In genomic region chr21:29961291-29962027, GRCh38 we compare ENCODE assay signal across 16 cellular contexts. TPM values are rescaled to one million over a fixed set of nuclear protein-coding genes. Genes with fewer than 3 reads are reported as not detected.
DNase-seq lines count a peak whose midpoint lies in the region; ATAC-seq lines count a peak whose summit lies in the region.
"Had no signal": no experiment of that assay in that cellular context is flagged by ENCODE, and none has a peak within 500 bp of the region (broad histone marks: within the 10 kb centered on the region; RNA-seq: fewer than 3 reads in every experiment).

No MANE protein-coding gene starts in this region.

- DNase-seq in NCI-H748 (lab: John Stamatoyannopoulos, UW; ENCODE audit: unreplicated experiment) (peak; percentile 6), NCI-H748 treated with DMSO at 0.1 percent for 48 hours (lab: John Stamatoyannopoulos, UW) (no peak), left ventricle myocardium superior (no peak), left cardiac atrium (no peak), myocyte (ENCODE audit: low read depth) (peak; percentile 6), NCI-H345 treated with DMSO at 0.1 percent for 48 hours (lab: John Stamatoyannopoulos, UW; ENCODE audit: unreplicated experiment) (no peak)
- DNase-seq: 8988T; AML-193; Caco-2; CD8-positive, alpha-beta memory T cell; DND-41; GDM1; GOT3 had no signal

- ATAC-seq in left ventricle myocardium superior (peak; percentile 71), left cardiac atrium (no peak), HG02840 (IDR thresholded peaks at IDR 0.05; ENCODE audit: low FRiP score, unreplicated experiment) (no peak), GM18861 (IDR thresholded peaks at IDR 0.05; ENCODE audit: unreplicated experiment) (no peak)
- ATAC-seq: HepG2 had no signal

- intact Hi-C loops in left ventricle myocardium superior (cut with micrococcal nuclease) (no loop called here), left cardiac atrium (cut with DNase I) (no loop called here)

RNA-seq across cellular contexts. Expression of gene GRIK1, which starts 21.7 kb away (rescaled TPM):
- total RNA-seq in left ventricle myocardium superior (not detected), left cardiac atrium (not detected), myocyte (0.16 TPM in 1 of 2 replicates, not detected in the other)
- 0.23 TPM for polyA plus RNA-seq in myocyte (2012)
- total RNA-seq: Caco-2; CD8-positive, alpha-beta memory T cell; HepG2 had no signal
- polyA plus RNA-seq: CD8-positive, alpha-beta memory T cell; HepG2 had no signal

Comparison
In these comparisons a context has a peak if more than half of its experiments do, and no peak if none do; other contexts are left out.
1. DNase-seq: peak in NCI-H748 (single experiment) and myocyte (single experiment); none in NCI-H748 treated with DMSO at 0.1 percent for 48 hours (single experiment), left ventricle myocardium superior (single experiment), left cardiac atrium (single experiment) and NCI-H345 treated with DMSO at 0.1 percent for 48 hours (single experiment).